In the genomic region with DNA sequence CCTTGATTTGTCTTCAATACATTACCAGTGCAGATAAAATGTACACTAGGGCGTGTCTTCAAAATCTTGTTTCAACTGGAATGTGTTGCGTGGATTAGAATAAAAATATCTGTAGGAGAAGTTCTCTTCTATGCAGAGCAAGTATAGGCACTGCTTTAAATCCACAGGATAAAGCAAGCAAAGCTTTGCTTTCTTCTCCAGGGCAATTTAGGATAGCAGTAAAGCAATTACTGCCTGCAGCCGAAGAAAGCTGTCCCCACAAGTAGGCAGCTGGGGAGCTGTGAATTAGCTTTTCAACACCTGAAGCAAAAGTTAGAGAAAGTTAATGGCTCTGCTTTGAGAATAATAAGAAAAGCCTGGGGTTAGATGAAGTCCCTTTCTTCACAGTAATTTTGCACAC, we compare ENCODE assay signal across 15 cellular contexts.
"Had no signal": no experiment of that assay in that cellular context is flagged by ENCODE, and none has a peak within 500 bp of the region (broad histone marks: within the 10 kb centered on the region; RNA-seq: fewer than 3 reads in every experiment).

No MANE protein-coding gene starts in this region.

- H3K9me3 ChIP-seq: left lung, pancreas had no signal

- H3K36me3 ChIP-seq: left lung, pancreas had no signal

- DNase-seq: activated CD4-positive, alpha-beta T cell treated with anti-CD3 and anti-CD28 coated beads, Interleukin-2, amount 50 U/mL, for 48 hours; activated CD8-positive, alpha-beta memory T cell treated with anti-CD3 and anti-CD28 coated beads, Interleukin-2, amount 10 ng/mL, durations not matched to agents 7 days and 5 days; activated T-cell treated with anti-CD3 and anti-CD28 coated beads, Interleukin-2, amount 50 U/mL, for 1 hour; central memory CD4-positive, alpha-beta T cell; dermis blood vessel endothelial cell; erythroblast; left lung; mammary epithelial cell; naive thymus-derived CD4-positive, alpha-beta T cell; pancreas; stimulated activated CD4-positive, alpha-beta T cell treated with anti-CD3 and anti-CD28 coated beads, Interleukin-12 subunit alpha, Interleukin-12 subunit beta, amount 100 ng/mL, for 4 hours; stimulated activated CD4-positive, alpha-beta T cell treated with anti-CD3 and anti-CD28 coated beads, Interleukin-2, amount 100 ng/mL, for 24 hours; T-helper 1 cell had no signal

- H3K4me3 ChIP-seq: left lung, pancreas had no signal

- H3K27ac ChIP-seq: left lung, pancreas had no signal

- ATAC-seq: activated CD8-positive, alpha-beta memory T cell treated with anti-CD3 and anti-CD28 coated beads, Interleukin-2, amount 10 ng/mL, durations not matched to agents 7 days and 5 days; left lung; naive thymus-derived CD4-positive, alpha-beta T cell; pancreas; stimulated activated effector memory CD8-positive, alpha-beta T cell treated with anti-CD3 and anti-CD28 coated beads, Interleukin-12 subunit alpha, Interleukin-12 subunit beta, amount 100 ng/mL, for 72 hours had no signal

- FAIRE-seq: keratinocyte, pancreas had no signal
